In the genomic region with DNA sequence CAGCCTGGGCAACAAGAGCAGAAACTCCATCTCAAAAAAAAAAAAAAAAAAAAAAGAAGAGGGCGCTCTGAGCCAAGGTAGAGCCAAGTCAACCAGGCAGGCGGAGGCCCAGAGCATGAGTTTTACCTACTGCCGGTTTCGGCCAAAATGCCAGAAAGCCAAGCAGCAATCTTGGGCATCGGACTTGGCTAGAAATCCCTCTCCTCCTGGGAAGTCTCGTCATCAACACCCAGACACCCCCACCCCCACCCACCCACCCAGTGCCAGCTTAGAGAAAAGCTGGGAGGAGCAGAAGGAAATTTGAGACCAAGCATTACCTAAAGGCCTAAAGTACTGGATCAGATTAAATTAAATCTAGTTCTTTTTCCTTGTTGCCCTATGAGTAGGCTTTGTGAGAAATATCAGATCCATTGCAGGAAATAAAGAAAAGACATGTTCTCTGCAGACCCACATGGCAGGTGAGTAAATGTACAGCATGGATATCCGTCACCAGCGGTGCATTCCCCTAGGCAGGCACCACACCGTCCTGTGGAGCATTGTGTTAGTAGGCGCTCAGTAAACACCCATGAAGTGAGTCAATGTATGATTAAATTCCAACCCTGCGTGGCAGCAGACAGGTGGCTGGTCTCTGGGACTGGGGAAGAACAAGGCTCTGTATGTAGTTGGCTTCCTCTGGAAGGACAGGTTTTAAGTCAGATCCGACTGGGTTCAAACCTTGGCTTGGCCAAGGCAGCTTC, we compare ENCODE assay signal across 1 cellular context.
TF ChIP-seq lines count a peak whose summit lies in the region.

No MANE protein-coding gene starts in this region.

TF ChIP-seq in HepG2, 621 proteins besides CTCF, POLR2A, EP300 and RAD21 (continued from another document and continues in another):
- TF ChIP-seq, protein P1, sequence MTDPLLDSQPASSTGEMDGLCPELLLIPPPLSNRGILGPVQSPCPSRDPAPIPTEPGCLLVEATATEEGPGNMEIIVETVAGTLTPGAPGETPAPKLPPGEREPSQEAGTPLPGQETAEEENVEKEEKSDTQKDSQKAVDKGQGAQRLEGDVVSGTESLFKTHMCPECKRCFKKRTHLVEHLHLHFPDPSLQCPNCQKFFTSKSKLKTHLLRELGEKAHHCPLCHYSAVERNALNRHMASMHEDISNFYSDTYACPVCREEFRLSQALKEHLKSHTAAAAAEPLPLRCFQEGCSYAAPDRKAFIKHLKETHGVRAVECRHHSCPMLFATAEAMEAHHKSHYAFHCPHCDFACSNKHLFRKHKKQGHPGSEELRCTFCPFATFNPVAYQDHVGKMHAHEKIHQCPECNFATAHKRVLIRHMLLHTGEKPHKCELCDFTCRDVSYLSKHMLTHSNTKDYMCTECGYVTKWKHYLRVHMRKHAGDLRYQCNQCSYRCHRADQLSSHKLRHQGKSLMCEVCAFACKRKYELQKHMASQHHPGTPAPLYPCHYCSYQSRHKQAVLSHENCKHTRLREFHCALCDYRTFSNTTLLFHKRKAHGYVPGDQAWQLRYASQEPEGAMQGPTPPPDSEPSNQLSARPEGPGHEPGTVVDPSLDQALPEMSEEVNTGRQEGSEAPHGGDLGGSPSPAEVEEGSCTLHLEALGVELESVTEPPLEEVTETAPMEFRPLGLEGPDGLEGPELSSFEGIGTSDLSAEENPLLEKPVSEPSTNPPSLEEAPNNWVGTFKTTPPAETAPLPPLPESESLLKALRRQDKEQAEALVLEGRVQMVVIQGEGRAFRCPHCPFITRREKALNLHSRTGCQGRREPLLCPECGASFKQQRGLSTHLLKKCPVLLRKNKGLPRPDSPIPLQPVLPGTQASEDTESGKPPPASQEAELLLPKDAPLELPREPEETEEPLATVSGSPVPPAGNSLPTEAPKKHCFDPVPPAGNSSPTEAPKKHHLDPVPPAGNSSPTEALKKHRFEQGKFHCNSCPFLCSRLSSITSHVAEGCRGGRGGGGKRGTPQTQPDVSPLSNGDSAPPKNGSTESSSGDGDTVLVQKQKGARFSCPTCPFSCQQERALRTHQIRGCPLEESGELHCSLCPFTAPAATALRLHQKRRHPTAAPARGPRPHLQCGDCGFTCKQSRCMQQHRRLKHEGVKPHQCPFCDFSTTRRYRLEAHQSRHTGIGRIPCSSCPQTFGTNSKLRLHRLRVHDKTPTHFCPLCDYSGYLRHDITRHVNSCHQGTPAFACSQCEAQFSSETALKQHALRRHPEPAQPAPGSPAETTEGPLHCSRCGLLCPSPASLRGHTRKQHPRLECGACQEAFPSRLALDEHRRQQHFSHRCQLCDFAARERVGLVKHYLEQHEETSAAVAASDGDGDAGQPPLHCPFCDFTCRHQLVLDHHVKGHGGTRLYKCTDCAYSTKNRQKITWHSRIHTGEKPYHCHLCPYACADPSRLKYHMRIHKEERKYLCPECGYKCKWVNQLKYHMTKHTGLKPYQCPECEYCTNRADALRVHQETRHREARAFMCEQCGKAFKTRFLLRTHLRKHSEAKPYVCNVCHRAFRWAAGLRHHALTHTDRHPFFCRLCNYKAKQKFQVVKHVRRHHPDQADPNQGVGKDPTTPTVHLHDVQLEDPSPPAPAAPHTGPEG (CRISPR knock-in tag; IDR thresholded peaks at IDR 0.05), result no peak
- no peak for TF ChIP-seq HOXD1 (CRISPR knock-in tag; IDR thresholded peaks at IDR 0.05)
- no peak for TF ChIP-seq ZNF570 (CRISPR knock-in tag; IDR thresholded peaks at IDR 0.05; ENCODE audit: borderline replicate concordance)
- TF ChIP-seq HOXA7 (CRISPR knock-in tag; IDR thresholded peaks at IDR 0.05), result no peak
- TF ChIP-seq, protein P2, sequence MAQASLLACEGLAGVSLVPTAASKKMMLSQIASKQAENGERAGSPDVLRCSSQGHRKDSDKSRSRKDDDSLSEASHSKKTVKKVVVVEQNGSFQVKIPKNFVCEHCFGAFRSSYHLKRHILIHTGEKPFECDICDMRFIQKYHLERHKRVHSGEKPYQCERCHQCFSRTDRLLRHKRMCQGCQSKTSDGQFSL (CRISPR knock-in tag; IDR thresholded peaks at IDR 0.05), result no peak
- TF ChIP-seq, protein P3, sequence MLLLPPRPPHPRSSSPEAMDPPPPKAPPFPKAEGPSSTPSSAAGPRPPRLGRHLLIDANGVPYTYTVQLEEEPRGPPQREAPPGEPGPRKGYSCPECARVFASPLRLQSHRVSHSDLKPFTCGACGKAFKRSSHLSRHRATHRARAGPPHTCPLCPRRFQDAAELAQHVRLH (CRISPR knock-in tag; IDR thresholded peaks at IDR 0.05; ENCODE audit: borderline replicate concordance, low read depth), result no peak
- no peak for TF ChIP-seq PAF1 (CRISPR knock-in tag; IDR thresholded peaks at IDR 0.05)
- no peak for TF ChIP-seq SOX13 (IDR thresholded peaks at IDR 0.05)
- TF ChIP-seq SOX13 (CRISPR knock-in tag; conservative IDR thresholded peaks at IDR 0.05 in 1 of 2, IDR thresholded peaks at IDR 0.05 in 1 of 2), result peak in 1 of 2 experiments; percentile 44; a peak in 1 of 4 replicates
- TF ChIP-seq KLF16 (CRISPR knock-in tag; IDR thresholded peaks at IDR 0.05), result no peak
- no peak for TF ChIP-seq ADNP (CRISPR knock-in tag; IDR thresholded peaks at IDR 0.05)
- TF ChIP-seq YEATS4 (CRISPR knock-in tag; IDR thresholded peaks at IDR 0.05; ENCODE audit: borderline replicate concordance), result no peak
- TF ChIP-seq TP53 (CRISPR knock-in tag; conservative IDR thresholded peaks at IDR 0.05), result no peak
- no peak for TF ChIP-seq ZBTB7B (CRISPR knock-in tag; IDR thresholded peaks at IDR 0.05)
- TF ChIP-seq ZNF761 (CRISPR knock-in tag; conservative IDR thresholded peaks at IDR 0.05), result no peak
- TF ChIP-seq, protein P4, sequence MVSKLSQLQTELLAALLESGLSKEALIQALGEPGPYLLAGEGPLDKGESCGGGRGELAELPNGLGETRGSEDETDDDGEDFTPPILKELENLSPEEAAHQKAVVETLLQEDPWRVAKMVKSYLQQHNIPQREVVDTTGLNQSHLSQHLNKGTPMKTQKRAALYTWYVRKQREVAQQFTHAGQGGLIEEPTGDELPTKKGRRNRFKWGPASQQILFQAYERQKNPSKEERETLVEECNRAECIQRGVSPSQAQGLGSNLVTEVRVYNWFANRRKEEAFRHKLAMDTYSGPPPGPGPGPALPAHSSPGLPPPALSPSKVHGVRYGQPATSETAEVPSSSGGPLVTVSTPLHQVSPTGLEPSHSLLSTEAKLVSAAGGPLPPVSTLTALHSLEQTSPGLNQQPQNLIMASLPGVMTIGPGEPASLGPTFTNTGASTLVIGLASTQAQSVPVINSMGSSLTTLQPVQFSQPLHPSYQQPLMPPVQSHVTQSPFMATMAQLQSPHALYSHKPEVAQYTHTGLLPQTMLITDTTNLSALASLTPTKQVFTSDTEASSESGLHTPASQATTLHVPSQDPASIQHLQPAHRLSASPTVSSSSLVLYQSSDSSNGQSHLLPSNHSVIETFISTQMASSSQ (IDR thresholded peaks at IDR 0.05; ENCODE audit: low read depth), result no peak
- TF ChIP-seq, protein P4 (CRISPR knock-in tag; IDR thresholded peaks at IDR 0.05; ENCODE audit: borderline replicate concordance), result no peak
- peak; percentile 72; the same call in 1 of the 2 replicates for TF ChIP-seq CBX5 (CRISPR knock-in tag; IDR thresholded peaks at IDR 0.05; ENCODE audit: borderline replicate concordance)
- no peak for TF ChIP-seq ARNTL (CRISPR knock-in tag; IDR thresholded peaks at IDR 0.05)
- no peak for TF ChIP-seq ATAD3A (CRISPR knock-in tag; IDR thresholded peaks at IDR 0.05)
- no peak for TF ChIP-seq PHF8 (CRISPR knock-in tag; IDR thresholded peaks at IDR 0.05)
- TF ChIP-seq ZNF234 (CRISPR knock-in tag; conservative IDR thresholded peaks at IDR 0.05), result no peak
- no peak for TF ChIP-seq POLR2G (IDR thresholded peaks at IDR 0.05; ENCODE audit: low read depth, low read length)
- TF ChIP-seq FOXO1 (CRISPR knock-in tag; IDR thresholded peaks at IDR 0.05), result peak; percentile 74
- TF ChIP-seq, protein P5, sequence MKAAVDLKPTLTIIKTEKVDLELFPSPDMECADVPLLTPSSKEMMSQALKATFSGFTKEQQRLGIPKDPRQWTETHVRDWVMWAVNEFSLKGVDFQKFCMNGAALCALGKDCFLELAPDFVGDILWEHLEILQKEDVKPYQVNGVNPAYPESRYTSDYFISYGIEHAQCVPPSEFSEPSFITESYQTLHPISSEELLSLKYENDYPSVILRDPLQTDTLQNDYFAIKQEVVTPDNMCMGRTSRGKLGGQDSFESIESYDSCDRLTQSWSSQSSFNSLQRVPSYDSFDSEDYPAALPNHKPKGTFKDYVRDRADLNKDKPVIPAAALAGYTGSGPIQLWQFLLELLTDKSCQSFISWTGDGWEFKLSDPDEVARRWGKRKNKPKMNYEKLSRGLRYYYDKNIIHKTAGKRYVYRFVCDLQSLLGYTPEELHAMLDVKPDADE (CRISPR knock-in tag; IDR thresholded peaks at IDR 0.05), result no peak
- TF ChIP-seq, protein P6, sequence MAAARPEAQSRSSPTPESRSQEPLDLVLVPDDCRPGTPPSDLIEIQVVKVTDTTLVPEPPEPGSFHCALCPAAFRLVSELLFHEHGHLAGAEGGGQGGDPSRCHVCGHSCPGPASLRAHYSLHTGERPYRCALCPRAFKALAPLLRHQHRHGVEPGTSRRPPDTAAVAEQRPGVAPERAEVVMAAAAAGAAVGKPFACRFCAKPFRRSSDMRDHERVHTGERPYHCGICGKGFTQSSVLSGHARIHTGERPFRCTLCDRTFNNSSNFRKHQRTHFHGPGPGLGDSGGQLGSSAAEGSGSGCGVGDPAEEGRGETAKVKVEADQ (CRISPR knock-in tag; IDR thresholded peaks at IDR 0.05; ENCODE audit: borderline replicate concordance), result no peak
- TF ChIP-seq ZNF598 (CRISPR knock-in tag; IDR thresholded peaks at IDR 0.05; ENCODE audit: borderline replicate concordance), result no peak
- TF ChIP-seq ATF7-NPFF (CRISPR knock-in tag; IDR thresholded peaks at IDR 0.05; ENCODE audit: low read depth), result no peak
- no peak for TF ChIP-seq ZEB1 (IDR thresholded peaks at IDR 0.05; ENCODE audit: insufficient replicate concordance, low read depth)
- TF ChIP-seq STAT5B (CRISPR knock-in tag; IDR thresholded peaks at IDR 0.05), result no peak
- no peak for TF ChIP-seq NFE2L2 (IDR thresholded peaks at IDR 0.05; ENCODE audit: low read length)
- TF ChIP-seq SRY (CRISPR knock-in tag; IDR thresholded peaks at IDR 0.05), result no peak
- TF ChIP-seq, protein P7, sequence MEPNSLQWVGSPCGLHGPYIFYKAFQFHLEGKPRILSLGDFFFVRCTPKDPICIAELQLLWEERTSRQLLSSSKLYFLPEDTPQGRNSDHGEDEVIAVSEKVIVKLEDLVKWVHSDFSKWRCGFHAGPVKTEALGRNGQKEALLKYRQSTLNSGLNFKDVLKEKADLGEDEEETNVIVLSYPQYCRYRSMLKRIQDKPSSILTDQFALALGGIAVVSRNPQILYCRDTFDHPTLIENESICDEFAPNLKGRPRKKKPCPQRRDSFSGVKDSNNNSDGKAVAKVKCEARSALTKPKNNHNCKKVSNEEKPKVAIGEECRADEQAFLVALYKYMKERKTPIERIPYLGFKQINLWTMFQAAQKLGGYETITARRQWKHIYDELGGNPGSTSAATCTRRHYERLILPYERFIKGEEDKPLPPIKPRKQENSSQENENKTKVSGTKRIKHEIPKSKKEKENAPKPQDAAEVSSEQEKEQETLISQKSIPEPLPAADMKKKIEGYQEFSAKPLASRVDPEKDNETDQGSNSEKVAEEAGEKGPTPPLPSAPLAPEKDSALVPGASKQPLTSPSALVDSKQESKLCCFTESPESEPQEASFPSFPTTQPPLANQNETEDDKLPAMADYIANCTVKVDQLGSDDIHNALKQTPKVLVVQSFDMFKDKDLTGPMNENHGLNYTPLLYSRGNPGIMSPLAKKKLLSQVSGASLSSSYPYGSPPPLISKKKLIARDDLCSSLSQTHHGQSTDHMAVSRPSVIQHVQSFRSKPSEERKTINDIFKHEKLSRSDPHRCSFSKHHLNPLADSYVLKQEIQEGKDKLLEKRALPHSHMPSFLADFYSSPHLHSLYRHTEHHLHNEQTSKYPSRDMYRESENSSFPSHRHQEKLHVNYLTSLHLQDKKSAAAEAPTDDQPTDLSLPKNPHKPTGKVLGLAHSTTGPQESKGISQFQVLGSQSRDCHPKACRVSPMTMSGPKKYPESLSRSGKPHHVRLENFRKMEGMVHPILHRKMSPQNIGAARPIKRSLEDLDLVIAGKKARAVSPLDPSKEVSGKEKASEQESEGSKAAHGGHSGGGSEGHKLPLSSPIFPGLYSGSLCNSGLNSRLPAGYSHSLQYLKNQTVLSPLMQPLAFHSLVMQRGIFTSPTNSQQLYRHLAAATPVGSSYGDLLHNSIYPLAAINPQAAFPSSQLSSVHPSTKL (CRISPR knock-in tag; IDR thresholded peaks at IDR 0.05), result peak; percentile 72
- no peak for TF ChIP-seq ZNF564 (CRISPR knock-in tag; IDR thresholded peaks at IDR 0.05)
- TF ChIP-seq YEATS2 (CRISPR knock-in tag; IDR thresholded peaks at IDR 0.05; ENCODE audit: borderline replicate concordance), result 0 out of 2 replicates have a peak, but pooled peaks have one; percentile 19
- TF ChIP-seq, protein P8, sequence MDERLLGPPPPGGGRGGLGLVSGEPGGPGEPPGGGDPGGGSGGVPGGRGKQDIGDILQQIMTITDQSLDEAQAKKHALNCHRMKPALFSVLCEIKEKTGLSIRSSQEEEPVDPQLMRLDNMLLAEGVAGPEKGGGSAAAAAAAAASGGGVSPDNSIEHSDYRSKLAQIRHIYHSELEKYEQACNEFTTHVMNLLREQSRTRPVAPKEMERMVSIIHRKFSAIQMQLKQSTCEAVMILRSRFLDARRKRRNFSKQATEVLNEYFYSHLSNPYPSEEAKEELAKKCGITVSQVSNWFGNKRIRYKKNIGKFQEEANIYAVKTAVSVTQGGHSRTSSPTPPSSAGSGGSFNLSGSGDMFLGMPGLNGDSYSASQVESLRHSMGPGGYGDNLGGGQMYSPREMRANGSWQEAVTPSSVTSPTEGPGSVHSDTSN (CRISPR knock-in tag; IDR thresholded peaks at IDR 0.05), result no peak
- no peak for TF ChIP-seq TBL1XR1 (IDR thresholded peaks at IDR 0.05; ENCODE audit: borderline replicate concordance, low read length, partially characterized antibody)
- no peak for TF ChIP-seq GTF2F1 (IDR thresholded peaks at IDR 0.05; ENCODE audit: low read length)
- no peak for TF ChIP-seq ZNF556 (CRISPR knock-in tag; IDR thresholded peaks at IDR 0.05; ENCODE audit: borderline replicate concordance)
- no peak for TF ChIP-seq TOPORS (CRISPR knock-in tag; IDR thresholded peaks at IDR 0.05)
- TF ChIP-seq KLF11 (CRISPR knock-in tag; IDR thresholded peaks at IDR 0.05), result no peak
- TF ChIP-seq BRCA1 (CRISPR knock-in tag; IDR thresholded peaks at IDR 0.05), result no peak
- TF ChIP-seq SRF (IDR thresholded peaks at IDR 0.05; ENCODE audit: low read depth, low read length), result no peak
- TF ChIP-seq FOXP1 (IDR thresholded peaks at IDR 0.05), result no peak
- TF ChIP-seq FOXP1 (CRISPR knock-in tag; IDR thresholded peaks at IDR 0.05), result peak; percentile 77
- TF ChIP-seq DNMT3B (CRISPR knock-in tag; conservative IDR thresholded peaks at IDR 0.05), result no peak
- no peak for TF ChIP-seq SYNCRIP (IDR thresholded peaks at IDR 0.05; ENCODE audit: insufficient read depth, low read depth, low read length)
- no peak for TF ChIP-seq ZNF562 (CRISPR knock-in tag; IDR thresholded peaks at IDR 0.05; ENCODE audit: borderline replicate concordance)
- TF ChIP-seq SP2 (CRISPR knock-in tag; IDR thresholded peaks at IDR 0.05), result no peak
- TF ChIP-seq MZF1 (CRISPR knock-in tag; IDR thresholded peaks at IDR 0.05; ENCODE audit: borderline replicate concordance), result no peak
